ENCODE assay signal across 20 cellular contexts in genomic region chr13:44281252-44282000, GRCh38.
DNase-seq lines count a peak whose midpoint lies in the region; ATAC-seq, FAIRE-seq and TF ChIP-seq lines count a peak whose summit lies in the region.
"Had no signal": no experiment of that assay in that cellular context is flagged by ENCODE, and none has a peak within 500 bp of the region (broad histone marks: within the 10 kb centered on the region; RNA-seq: fewer than 3 reads in every experiment).

No MANE protein-coding gene starts in this region.

- POLR2A ChIA-PET in A549 (lab: Yijun Ruan, JAX) = no interaction called here

- no peak for TF ChIP-seq CTCF in A549 (IDR thresholded peaks at IDR 0.05)

- H3K23ac ChIP-seq in mesendoderm (ENCODE audit: low read length) = no peak overlapping the region

- DNase-seq in A549 (ENCODE audit: low read depth in 1 of 2, low spot score in 1 of 2) (no peak), HK-2 (ENCODE audit: unreplicated experiment) (peak; percentile 28), astrocyte of the hippocampus (ENCODE audit: low read depth, low spot score) (peak; percentile 74), left lobe of liver (ENCODE audit: low spot score) (peak; percentile 55), NOMO-1 treated with dmso at 0.1 percent for 144 hours (lab: John Stamatoyannopoulos, UW; ENCODE audit: unreplicated experiment) (no peak), mesendoderm (no peak), DMS 273 (lab: John Stamatoyannopoulos, UW; ENCODE audit: unreplicated experiment) (no peak)
- DNase-seq: GF-D8, GM23248, MM.1S, NCI-H1105, NCI-H187 treated with DMSO at 0.1 percent for 48 hours, NCI-H446 treated with DMSO at 0.1 percent for 48 hours, NCI-H748 treated with DMSO at 0.1 percent for 48 hours, SHP77 had no signal

- no peak overlapping the region for H4K8ac ChIP-seq in mesendoderm (ENCODE audit: low read depth, low read length)

- no peak overlapping the region for H2BK15ac ChIP-seq in mesendoderm (replicated peaks; ENCODE audit: low read depth)

- no peak for TF ChIP-seq EP300 in A549 (IDR thresholded peaks at IDR 0.05)

- no peaks in the 10 kb centered on the region for H3K36me3 ChIP-seq in mesendoderm (ENCODE audit: control insufficient read depth, insufficient read depth, low read length)

- H3K27me3 ChIP-seq in mesendoderm (ENCODE audit: insufficient read depth, low read length, poor library complexity) = no peaks in the 10 kb centered on the region

- no peak for FAIRE-seq in A549 (lab: Jason Lieb, UNC)

- TF ChIP-seq POLR2A in A549 (IDR thresholded peaks at IDR 0.05; ENCODE audit: low read length) = no peak

- no peak for ATAC-seq in A549
- peak; percentile 90 for ATAC-seq in left lobe of liver
- no peak for ATAC-seq in GM18909 (IDR thresholded peaks at IDR 0.05; ENCODE audit: poor library complexity, unreplicated experiment)

- no peak for TF ChIP-seq RAD21 in A549 (conservative IDR thresholded peaks at IDR 0.05 in 1 of 2, IDR thresholded peaks at IDR 0.05 in 1 of 2)

- H3K4me1 ChIP-seq in A549 (peaks cover 30% of the 10 kb centered on the region), mesendoderm (ENCODE audit: control insufficient read depth, low read depth, low read length) (no peaks in the 10 kb centered on the region)

- no peak overlapping the region for H2BK5ac ChIP-seq in mesendoderm (ENCODE audit: low read length)

- H3K9me3 ChIP-seq in A549 = no peaks in the 10 kb centered on the region

- no peak overlapping the region for H3K9ac ChIP-seq in mesendoderm (ENCODE audit: low read length)
- H3K9ac ChIP-seq: GM23248, KMS-11 had no signal

- WGBS in A549 (ENCODE audit: missing lambda C conversion rate) = 81% methylated on average over 9 of the region's 9 CpGs
- WGBS in mesendoderm (ENCODE audit: extremely low coverage, insufficient coverage, low lambda C conversion rate) = no CpG with 5 or more reads among the region's 9 CpGs

- no peak overlapping the region for H2BK120ac ChIP-seq in mesendoderm (ENCODE audit: low read depth, low read length)

- no peaks in the 10 kb centered on the region for H3K79me1 ChIP-seq in mesendoderm (ENCODE audit: low read length)

- CTCF ChIA-PET in A549 (lab: Yijun Ruan, JAX) = interaction anchor here (1.6 kb wide), 1 partner anchor 15 kb away, joined by 3 read pairs; no protein-coding TSS in a partner anchor

- no peak overlapping the region for H4K5ac ChIP-seq in mesendoderm (ENCODE audit: low read length)

- no peak overlapping the region for H3K4ac ChIP-seq in mesendoderm (ENCODE audit: low read depth, low read length)

- H2AK5ac ChIP-seq in mesendoderm (ENCODE audit: low read length) = no peak overlapping the region

- H3K18ac ChIP-seq in mesendoderm (ENCODE audit: low read length) = no peak overlapping the region

- H3K4me3 ChIP-seq in A549 (no peak overlapping the region), mesendoderm (ENCODE audit: low read length) (no peak overlapping the region)
- H3K4me3 ChIP-seq: GM23248 had no signal

- H3K27ac ChIP-seq in A549 (peak overlapping the region; percentile 53 to 70; a peak in 5 of 6 replicates), mesendoderm (ENCODE audit: low read depth, low read length) (no peak overlapping the region)
- H3K27ac ChIP-seq: 22Rv1, C4-2B, GM23248, HL-60, KMS-11 had no signal

- H3K79me2 ChIP-seq in mesendoderm (ENCODE audit: control insufficient read depth, insufficient read depth, low read length) = no peaks in the 10 kb centered on the region

- no peak overlapping the region for H3K56ac ChIP-seq in mesendoderm (ENCODE audit: low read length)

- H3K4me2 ChIP-seq in A549 (peak overlapping the region; percentile 44; the same call in 2 of the 3 replicates), mesendoderm (ENCODE audit: low read length) (no peak overlapping the region)
- H3K4me2 ChIP-seq: KMS-11 had no signal

TF ChIP-seq in A549, 52 proteins besides CTCF, POLR2A, EP300 and RAD21:
- no peak for TF ChIP-seq CHD4 (IDR thresholded peaks at IDR 0.05; ENCODE audit: borderline replicate concordance)
- TF ChIP-seq POLR2AphosphoS2 (conservative IDR thresholded peaks at IDR 0.05; ENCODE audit: low read length) = no peak
- no peak for TF ChIP-seq BHLHE40 (IDR thresholded peaks at IDR 0.05; ENCODE audit: low read depth, low read length)
- no peak for TF ChIP-seq JUN (IDR thresholded peaks at IDR 0.05)
- no peak for TF ChIP-seq KDM1A (IDR thresholded peaks at IDR 0.05; ENCODE audit: low read depth)
- TF ChIP-seq GATA3 (IDR thresholded peaks at IDR 0.05; ENCODE audit: borderline replicate concordance) = no peak
- no peak for TF ChIP-seq FOSB (CRISPR knock-in tag; IDR thresholded peaks at IDR 0.05)
- no peak for TF ChIP-seq ZNF302 (CRISPR knock-in tag; IDR thresholded peaks at IDR 0.05)
- no peak for TF ChIP-seq EHMT2 (IDR thresholded peaks at IDR 0.05; ENCODE audit: low read depth)

Comparison
In these comparisons a context has a peak if more than half of its experiments do, and no peak if none do; other contexts are left out.
1. DNase-seq: peak in HK-2 (single experiment), astrocyte of the hippocampus (single experiment) and left lobe of liver (single experiment); none in A549 (0 of 2), NOMO-1 treated with dmso at 0.1 percent for 144 hours (single experiment), mesendoderm (single experiment) and DMS 273 (single experiment).